ENCODE assay signal across 1 cellular context in the genomic region with DNA sequence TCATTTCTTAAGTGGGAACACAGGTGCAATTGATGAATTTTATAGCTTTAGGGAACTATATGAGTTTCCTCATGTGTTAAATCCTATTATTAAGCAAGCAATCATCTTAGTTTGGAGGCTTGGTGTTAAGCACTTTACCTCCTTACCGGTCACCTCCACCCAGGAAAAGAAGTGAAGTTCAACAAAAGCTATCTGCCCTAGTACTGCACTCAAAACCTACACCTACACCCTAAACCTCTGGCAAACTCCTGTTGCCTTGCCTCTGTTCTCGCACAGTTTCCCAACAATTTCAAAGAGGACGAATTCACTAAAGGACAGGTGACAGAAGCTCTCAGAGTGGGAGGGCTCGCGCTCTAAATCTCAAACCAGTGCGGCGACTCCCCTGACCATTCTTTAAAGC.
TF ChIP-seq lines count a peak whose summit lies in the region.

No MANE protein-coding gene starts in this region.

TF ChIP-seq in H1, 55 proteins besides CTCF, POLR2A, EP300 and RAD21:
- 0 out of 4 replicates have a peak, but pooled peaks of 1 of the 2 experiments have one; percentile 13 for TF ChIP-seq SIN3A (conservative IDR thresholded peaks at IDR 0.05 in 1 of 2, IDR thresholded peaks at IDR 0.05 in 1 of 2; ENCODE audit: low read depth in 1 of 2, low read length in 2 of 2)
- no peak for TF ChIP-seq RXRA (IDR thresholded peaks at IDR 0.05; ENCODE audit: insufficient read depth, low read depth, low read length)
TF ChIP-seq in H1: peak in this region for 1.
